Comparison of ENCODE assay signal across 1 cellular context in genomic region chr11:11178671-11179070, GRCh38.
TF ChIP-seq lines count a peak whose summit lies in the region.

No MANE protein-coding gene starts in this region.

TF ChIP-seq in A549, 52 proteins besides CTCF, POLR2A, EP300 and RAD21 (continued from another document):
- TF ChIP-seq KDM5A (IDR thresholded peaks at IDR 0.05), result no peak
- TF ChIP-seq CEBPB (IDR thresholded peaks at IDR 0.05), result no peak
- TF ChIP-seq RNF2 (IDR thresholded peaks at IDR 0.05; ENCODE audit: borderline replicate concordance, low read depth), result no peak
- TF ChIP-seq JUNB (IDR thresholded peaks at IDR 0.05), result no peak
- TF ChIP-seq MAFK (IDR thresholded peaks at IDR 0.05; ENCODE audit: partially characterized antibody), result no peak
- TF ChIP-seq GATA3 (IDR thresholded peaks at IDR 0.05; ENCODE audit: borderline replicate concordance), result no peak
- no peak for TF ChIP-seq HMGXB4 (CRISPR knock-in tag; IDR thresholded peaks at IDR 0.05; ENCODE audit: borderline replicate concordance)
- TF ChIP-seq EHMT2 (IDR thresholded peaks at IDR 0.05; ENCODE audit: low read depth), result no peak
- TF ChIP-seq HOXB5 (CRISPR knock-in tag; IDR thresholded peaks at IDR 0.05), result no peak
- no peak for TF ChIP-seq POLR2AphosphoS2 (conservative IDR thresholded peaks at IDR 0.05; ENCODE audit: low read length)
- TF ChIP-seq PBX3 (IDR thresholded peaks at IDR 0.05), result no peak
